Comparison of ENCODE assay signal across 10 cellular contexts in genomic region chr22:39252461-39253391, GRCh38. TPM values are rescaled to one million over a fixed set of nuclear protein-coding genes. Genes with fewer than 3 reads are reported as not detected.
A peak's percentile ranks its signal among the peaks of the same experiment; 100 is the strongest.
DNase-seq lines count a peak whose midpoint lies in the region; ATAC-seq and TF ChIP-seq lines count a peak whose summit lies in the region.
"Had no signal": no experiment of that assay in that cellular context is flagged by ENCODE, and none has a peak within 500 bp of the region (broad histone marks: within the 10 kb centered on the region; RNA-seq: fewer than 3 reads in every experiment).

No MANE protein-coding gene starts in this region.

- ATAC-seq in left cardiac atrium, result no peak
- ATAC-seq in upper lobe of left lung (ENCODE audit: low FRiP score in 2 of 2), result no peak

- 46% methylated on average over 21 of the region's 21 CpGs for WGBS in hepatocyte (ENCODE audit: low lambda C conversion rate, missing lambda C conversion rate)
- WGBS in upper lobe of left lung, 2 donors, result 25 to 28% methylated on average over 21 of the region's 21 CpGs

- H3K27ac Mint-ChIP-seq in activated T-helper 1 cell treated with anti-CD3 and anti-CD28 coated beads, Interleukin-12 subunit alpha, Interleukin-12 subunit beta, Interleukin-2, Interleukin-4 antibody, amounts not matched to agents 30 ng/mL and 10 ng/mL and 1 ng/mL, durations not matched to agents 14 hours and 24 hours and 36 hours, result peak overlapping the region; percentile 84
- H3K27ac Mint-ChIP-seq: nephron progenitor cell had no signal

- no peaks in the 10 kb centered on the region for H3K9me2 ChIP-seq in hepatocyte (replicated peaks; ENCODE audit: insufficient read depth)

- H3K27ac ChIP-seq in left ventricle myocardium inferior (replicated peaks) (peak overlapping the region; percentile 92), hepatocyte (peak overlapping the region; percentile 57), upper lobe of left lung (peak overlapping the region; percentile 44 to 84 (median 80))

- no peaks in the 10 kb centered on the region for H3K36me3 Mint-ChIP-seq in activated T-helper 1 cell treated with anti-CD3 and anti-CD28 coated beads, Interleukin-12 subunit alpha, Interleukin-12 subunit beta, Interleukin-2, Interleukin-4 antibody, amounts not matched to agents 30 ng/mL and 10 ng/mL and 1 ng/mL, durations not matched to agents 14 hours and 24 hours and 36 hours (ENCODE audit: low read depth)

- H3K9me3 Mint-ChIP-seq in activated T-helper 1 cell treated with anti-CD3 and anti-CD28 coated beads, Interleukin-12 subunit alpha, Interleukin-12 subunit beta, Interleukin-2, Interleukin-4 antibody, amounts not matched to agents 30 ng/mL and 10 ng/mL and 1 ng/mL, durations not matched to agents 14 hours and 24 hours and 36 hours, result no peaks in the 10 kb centered on the region
- H3K9me3 Mint-ChIP-seq: nephron progenitor cell had no signal

- H3K4me1 ChIP-seq in left ventricle myocardium inferior, result peaks cover 71% of the 10 kb centered on the region
- H3K4me1 ChIP-seq in hepatocyte (ENCODE audit: insufficient read depth), result peaks cover 6% of the 10 kb centered on the region
- H3K4me1 ChIP-seq in upper lobe of left lung, result peaks cover 34 to 60% (median 49%) of the 10 kb centered on the region in 4 donors

- no peak for DNase-seq in left ventricle myocardium inferior
- no peak for DNase-seq in left cardiac atrium
- no peak for DNase-seq in activated T-helper 1 cell treated with anti-CD3 and anti-CD28 coated beads, Interleukin-12 subunit alpha, Interleukin-12 subunit beta, Interleukin-2, Interleukin-4 antibody, amounts not matched to agents 30 ng/mL and 10 ng/mL and 1 ng/mL, durations not matched to agents 14 hours and 24 hours and 36 hours (ENCODE audit: low spot score)
- DNase-seq in hepatocyte (ENCODE audit: low spot score), result no peak
- DNase-seq in upper lobe of left lung, result peak in 1 of 2 donors; percentile 77
- no peak for DNase-seq in globus pallidus (ENCODE audit: low spot score)
- no peak for DNase-seq in AG08395 (ENCODE audit: low spot score)
- no peak for DNase-seq in putamen (ENCODE audit: low spot score)
- DNase-seq: NCI-H1417 treated with DMSO at 0.1 percent for 48 hours, nephron progenitor cell had no signal

- H4K20me1 ChIP-seq in hepatocyte (ENCODE audit: insufficient read depth, poor library complexity, severe bottlenecking), result no peaks in the 10 kb centered on the region

- no peak for TF ChIP-seq POLR2A in upper lobe of left lung (IDR thresholded peaks at IDR 0.05)

- H3K4me2 ChIP-seq in hepatocyte, result peak overlapping the region; percentile 64

- H3K4me1 Mint-ChIP-seq in activated T-helper 1 cell treated with anti-CD3 and anti-CD28 coated beads, Interleukin-12 subunit alpha, Interleukin-12 subunit beta, Interleukin-2, Interleukin-4 antibody, amounts not matched to agents 30 ng/mL and 10 ng/mL and 1 ng/mL, durations not matched to agents 14 hours and 24 hours and 36 hours (ENCODE audit: low read depth), result peaks cover 30% of the 10 kb centered on the region

- peak overlapping the region; percentile 55 for H3K4me3 Mint-ChIP-seq in activated T-helper 1 cell treated with anti-CD3 and anti-CD28 coated beads, Interleukin-12 subunit alpha, Interleukin-12 subunit beta, Interleukin-2, Interleukin-4 antibody, amounts not matched to agents 30 ng/mL and 10 ng/mL and 1 ng/mL, durations not matched to agents 14 hours and 24 hours and 36 hours
- H3K4me3 Mint-ChIP-seq: nephron progenitor cell had no signal

- no peak overlapping the region for H2AFZ ChIP-seq in hepatocyte

- no peaks in the 10 kb centered on the region for H3K27me3 ChIP-seq in left ventricle myocardium inferior (ENCODE audit: low read depth)
- no peaks in the 10 kb centered on the region for H3K27me3 ChIP-seq in hepatocyte
- no peaks in the 10 kb centered on the region for H3K27me3 ChIP-seq in upper lobe of left lung

- peak in 1 of 4 donors; percentile 10 for TF ChIP-seq EP300 in upper lobe of left lung (IDR thresholded peaks at IDR 0.05)

- H3K4me3 ChIP-seq in left ventricle myocardium inferior, result peak overlapping the region; percentile 48
- H3K4me3 ChIP-seq in hepatocyte, result no peak overlapping the region
- no peak overlapping the region for H3K4me3 ChIP-seq in upper lobe of left lung

- TF ChIP-seq CTCF in left ventricle myocardium inferior (IDR thresholded peaks at IDR 0.05; ENCODE audit: borderline replicate concordance), result no peak
- TF ChIP-seq CTCF in hepatocyte (IDR thresholded peaks at IDR 0.05; ENCODE audit: poor library complexity), result no peak
- no peak for TF ChIP-seq CTCF in upper lobe of left lung (IDR thresholded peaks at IDR 0.05)

- H3K9me3 ChIP-seq in left ventricle myocardium inferior (replicated peaks), result no peaks in the 10 kb centered on the region
- no peaks in the 10 kb centered on the region for H3K9me3 ChIP-seq in hepatocyte (ENCODE audit: low read depth)
- H3K9me3 ChIP-seq in upper lobe of left lung, result no peaks in the 10 kb centered on the region

- no peaks in the 10 kb centered on the region for H3K36me3 ChIP-seq in left ventricle myocardium inferior
- H3K36me3 ChIP-seq in hepatocyte (replicated peaks; ENCODE audit: insufficient read depth, low read depth), result no peaks in the 10 kb centered on the region
- H3K36me3 ChIP-seq in upper lobe of left lung, result no peaks in the 10 kb centered on the region

- intact Hi-C loops in left ventricle myocardium inferior (cut with micrococcal nuclease) (no loop called here), left cardiac atrium (cut with DNase I) (no loop called here)
- intact Hi-C loops in activated T-helper 1 cell treated with anti-CD3 and anti-CD28 coated beads, Interleukin-12 subunit alpha, Interleukin-12 subunit beta, Interleukin-2, Interleukin-4 antibody, amounts not matched to agents 30 ng/mL and 10 ng/mL and 1 ng/mL, durations not matched to agents 14 hours and 24 hours and 36 hours (cut with micrococcal nuclease), result loop anchor here (1.0 to 2.0 kb wide), 2 partner anchors 14 to 16 kb away; no protein-coding TSS in a partner anchor

- H3K27me3 Mint-ChIP-seq in activated T-helper 1 cell treated with anti-CD3 and anti-CD28 coated beads, Interleukin-12 subunit alpha, Interleukin-12 subunit beta, Interleukin-2, Interleukin-4 antibody, amounts not matched to agents 30 ng/mL and 10 ng/mL and 1 ng/mL, durations not matched to agents 14 hours and 24 hours and 36 hours (ENCODE audit: insufficient read depth), result peaks cover 11% of the 10 kb centered on the region

- no peaks in the 10 kb centered on the region for H3K79me2 ChIP-seq in hepatocyte

RNA-seq across cellular contexts. Expression of gene PDGFB, which starts 7.9 kb away (rescaled TPM):
- total RNA-seq in left ventricle myocardium inferior (17.2 TPM), left cardiac atrium (10 to 100 TPM; 17.5 to 51.2 TPM), hepatocyte (3.9 and 4.3 TPM in 2 replicates), upper lobe of left lung (10 to 100 TPM; 15.4 to 41.7 (median 24.1) TPM)
- 0.78 and 1.2 TPM in 2 replicates for total RNA-seq in activated T-helper 1 cell treated with anti-CD3 and anti-CD28 coated beads, Interleukin-12 subunit alpha, Interleukin-12 subunit beta, Interleukin-2, Interleukin-4 antibody, amounts not matched to agents 30 ng/mL and 10 ng/mL and 1 ng/mL, durations not matched to agents 14 hours and 24 hours and 36 hours
- polyA plus RNA-seq in hepatocyte, result 2.5 and 4.1 TPM in 2 replicates
